ENCODE assay signal across 3 cellular contexts in the genomic region with DNA sequence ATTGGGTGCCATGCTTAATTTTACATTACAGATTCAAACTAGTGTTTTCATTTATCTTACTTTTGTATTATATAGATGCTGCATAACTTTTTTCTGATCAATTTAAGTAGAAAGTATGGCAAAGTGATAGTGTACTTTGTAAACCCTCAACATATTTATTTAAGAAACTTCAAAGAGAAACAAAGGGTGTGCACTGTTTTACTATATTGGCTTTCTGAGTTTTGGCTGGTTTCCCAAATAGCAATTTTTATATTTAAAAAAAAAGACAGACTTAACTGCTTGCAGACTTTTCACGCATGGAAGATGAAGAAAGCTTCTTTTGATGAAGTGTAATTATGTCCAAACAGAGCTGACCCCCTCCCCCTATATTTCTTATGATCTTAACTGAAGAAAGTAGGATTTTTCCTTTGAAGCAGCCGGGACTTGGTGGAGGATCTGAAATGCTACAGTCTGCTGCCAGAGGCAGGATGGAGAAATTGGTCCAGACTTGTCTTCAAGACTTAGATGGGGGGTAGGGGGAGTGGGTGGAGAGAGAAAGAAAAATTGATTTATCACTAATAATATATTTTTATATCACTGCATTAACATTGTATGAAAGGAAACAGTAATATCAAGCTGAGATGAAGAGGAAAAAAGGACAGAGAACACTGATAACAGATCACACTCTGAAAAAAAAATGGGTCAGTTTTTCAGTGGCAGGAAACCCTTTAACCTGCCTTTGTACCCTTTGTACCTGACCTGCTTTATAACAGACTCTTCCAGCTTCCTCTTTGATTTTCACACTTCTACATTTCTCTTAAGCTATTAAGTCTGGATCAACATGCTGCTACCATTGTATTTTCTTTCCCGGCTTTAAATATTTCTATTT.
TF ChIP-seq lines count a peak whose summit lies in the region.

No MANE protein-coding gene starts in this region.

TF ChIP-seq in HEK293, 187 proteins besides CTCF, POLR2A, EP300 and RAD21:
- TF ChIP-seq, protein P1, sequence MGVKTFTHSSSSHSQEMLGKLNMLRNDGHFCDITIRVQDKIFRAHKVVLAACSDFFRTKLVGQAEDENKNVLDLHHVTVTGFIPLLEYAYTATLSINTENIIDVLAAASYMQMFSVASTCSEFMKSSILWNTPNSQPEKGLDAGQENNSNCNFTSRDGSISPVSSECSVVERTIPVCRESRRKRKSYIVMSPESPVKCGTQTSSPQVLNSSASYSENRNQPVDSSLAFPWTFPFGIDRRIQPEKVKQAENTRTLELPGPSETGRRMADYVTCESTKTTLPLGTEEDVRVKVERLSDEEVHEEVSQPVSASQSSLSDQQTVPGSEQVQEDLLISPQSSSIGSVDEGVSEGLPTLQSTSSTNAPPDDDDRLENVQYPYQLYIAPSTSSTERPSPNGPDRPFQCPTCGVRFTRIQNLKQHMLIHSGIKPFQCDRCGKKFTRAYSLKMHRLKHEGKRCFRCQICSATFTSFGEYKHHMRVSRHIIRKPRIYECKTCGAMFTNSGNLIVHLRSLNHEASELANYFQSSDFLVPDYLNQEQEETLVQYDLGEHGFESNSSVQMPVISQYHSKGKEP (tag by site-specific recombination; IDR thresholded peaks at IDR 0.05): peak; percentile 87
- TF ChIP-seq, protein P2, sequence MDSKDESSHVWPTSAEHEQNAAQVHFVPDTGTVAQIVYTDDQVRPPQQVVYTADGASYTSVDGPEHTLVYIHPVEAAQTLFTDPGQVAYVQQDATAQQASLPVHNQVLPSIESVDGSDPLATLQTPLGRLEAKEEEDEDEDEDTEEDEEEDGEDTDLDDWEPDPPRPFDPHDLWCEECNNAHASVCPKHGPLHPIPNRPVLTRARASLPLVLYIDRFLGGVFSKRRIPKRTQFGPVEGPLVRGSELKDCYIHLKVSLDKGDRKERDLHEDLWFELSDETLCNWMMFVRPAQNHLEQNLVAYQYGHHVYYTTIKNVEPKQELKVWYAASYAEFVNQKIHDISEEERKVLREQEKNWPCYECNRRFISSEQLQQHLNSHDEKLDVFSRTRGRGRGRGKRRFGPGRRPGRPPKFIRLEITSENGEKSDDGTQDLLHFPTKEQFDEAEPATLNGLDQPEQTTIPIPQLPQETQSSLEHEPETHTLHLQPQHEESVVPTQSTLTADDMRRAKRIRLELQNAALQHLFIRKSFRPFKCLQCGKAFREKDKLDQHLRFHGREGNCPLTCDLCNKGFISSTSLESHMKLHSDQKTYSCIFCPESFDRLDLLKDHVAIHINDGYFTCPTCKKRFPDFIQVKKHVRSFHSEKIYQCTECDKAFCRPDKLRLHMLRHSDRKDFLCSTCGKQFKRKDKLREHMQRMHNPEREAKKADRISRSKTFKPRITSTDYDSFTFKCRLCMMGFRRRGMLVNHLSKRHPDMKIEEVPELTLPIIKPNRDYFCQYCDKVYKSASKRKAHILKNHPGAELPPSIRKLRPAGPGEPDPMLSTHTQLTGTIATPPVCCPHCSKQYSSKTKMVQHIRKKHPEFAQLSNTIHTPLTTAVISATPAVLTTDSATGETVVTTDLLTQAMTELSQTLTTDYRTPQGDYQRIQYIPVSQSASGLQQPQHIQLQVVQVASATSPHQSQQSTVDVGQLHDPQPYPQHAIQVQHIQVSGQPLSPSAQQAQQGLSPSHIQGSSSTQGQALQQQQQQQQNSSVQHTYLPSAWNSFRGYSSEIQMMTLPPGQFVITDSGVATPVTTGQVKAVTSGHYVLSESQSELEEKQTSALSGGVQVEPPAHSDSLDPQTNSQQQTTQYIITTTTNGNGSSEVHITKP (tag by site-specific recombination; IDR thresholded peaks at IDR 0.05): peak; percentile 58
- TF ChIP-seq, protein P3, sequence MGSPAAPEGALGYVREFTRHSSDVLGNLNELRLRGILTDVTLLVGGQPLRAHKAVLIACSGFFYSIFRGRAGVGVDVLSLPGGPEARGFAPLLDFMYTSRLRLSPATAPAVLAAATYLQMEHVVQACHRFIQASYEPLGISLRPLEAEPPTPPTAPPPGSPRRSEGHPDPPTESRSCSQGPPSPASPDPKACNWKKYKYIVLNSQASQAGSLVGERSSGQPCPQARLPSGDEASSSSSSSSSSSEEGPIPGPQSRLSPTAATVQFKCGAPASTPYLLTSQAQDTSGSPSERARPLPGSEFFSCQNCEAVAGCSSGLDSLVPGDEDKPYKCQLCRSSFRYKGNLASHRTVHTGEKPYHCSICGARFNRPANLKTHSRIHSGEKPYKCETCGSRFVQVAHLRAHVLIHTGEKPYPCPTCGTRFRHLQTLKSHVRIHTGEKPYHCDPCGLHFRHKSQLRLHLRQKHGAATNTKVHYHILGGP (tag by site-specific recombination; IDR thresholded peaks at IDR 0.05): no peak

TF ChIP-seq in HEK293T, 16 proteins besides CTCF, POLR2A, EP300 and RAD21 (continued from another document):
- TF ChIP-seq BHLHE40 (IDR thresholded peaks at IDR 0.05; ENCODE audit: borderline replicate concordance): no peak
- no peak for TF ChIP-seq TARDBP (IDR thresholded peaks at IDR 0.05)
- no peak for TF ChIP-seq SUZ12 (IDR thresholded peaks at IDR 0.05)
- TF ChIP-seq ELF4 (IDR thresholded peaks at IDR 0.05): no peak
- TF ChIP-seq, protein P4, sequence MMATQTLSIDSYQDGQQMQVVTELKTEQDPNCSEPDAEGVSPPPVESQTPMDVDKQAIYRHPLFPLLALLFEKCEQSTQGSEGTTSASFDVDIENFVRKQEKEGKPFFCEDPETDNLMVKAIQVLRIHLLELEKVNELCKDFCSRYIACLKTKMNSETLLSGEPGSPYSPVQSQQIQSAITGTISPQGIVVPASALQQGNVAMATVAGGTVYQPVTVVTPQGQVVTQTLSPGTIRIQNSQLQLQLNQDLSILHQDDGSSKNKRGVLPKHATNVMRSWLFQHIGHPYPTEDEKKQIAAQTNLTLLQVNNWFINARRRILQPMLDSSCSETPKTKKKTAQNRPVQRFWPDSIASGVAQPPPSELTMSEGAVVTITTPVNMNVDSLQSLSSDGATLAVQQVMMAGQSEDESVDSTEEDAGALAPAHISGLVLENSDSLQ (IDR thresholded peaks at IDR 0.05): no peak
- no peak for TF ChIP-seq L3MBTL2 (conservative IDR thresholded peaks at IDR 0.05)
- TF ChIP-seq HDGF (IDR thresholded peaks at IDR 0.05; ENCODE audit: borderline replicate concordance): no peak
- no peak for TF ChIP-seq FOXM1 (IDR thresholded peaks at IDR 0.05; ENCODE audit: borderline replicate concordance)
- no peak for TF ChIP-seq NFRKB (IDR thresholded peaks at IDR 0.05)
- TF ChIP-seq CTBP1 (IDR thresholded peaks at IDR 0.05; ENCODE audit: borderline replicate concordance): no peak
- no peak for TF ChIP-seq ZNF384 (IDR thresholded peaks at IDR 0.05)
- no peak for TF ChIP-seq LEF1 (IDR thresholded peaks at IDR 0.05; ENCODE audit: borderline replicate concordance)
- TF ChIP-seq FOXK2 (IDR thresholded peaks at IDR 0.05): no peak

TF ChIP-seq in GM23338, 12 proteins besides CTCF, POLR2A, EP300 and RAD21:
- TF ChIP-seq, protein P5, sequence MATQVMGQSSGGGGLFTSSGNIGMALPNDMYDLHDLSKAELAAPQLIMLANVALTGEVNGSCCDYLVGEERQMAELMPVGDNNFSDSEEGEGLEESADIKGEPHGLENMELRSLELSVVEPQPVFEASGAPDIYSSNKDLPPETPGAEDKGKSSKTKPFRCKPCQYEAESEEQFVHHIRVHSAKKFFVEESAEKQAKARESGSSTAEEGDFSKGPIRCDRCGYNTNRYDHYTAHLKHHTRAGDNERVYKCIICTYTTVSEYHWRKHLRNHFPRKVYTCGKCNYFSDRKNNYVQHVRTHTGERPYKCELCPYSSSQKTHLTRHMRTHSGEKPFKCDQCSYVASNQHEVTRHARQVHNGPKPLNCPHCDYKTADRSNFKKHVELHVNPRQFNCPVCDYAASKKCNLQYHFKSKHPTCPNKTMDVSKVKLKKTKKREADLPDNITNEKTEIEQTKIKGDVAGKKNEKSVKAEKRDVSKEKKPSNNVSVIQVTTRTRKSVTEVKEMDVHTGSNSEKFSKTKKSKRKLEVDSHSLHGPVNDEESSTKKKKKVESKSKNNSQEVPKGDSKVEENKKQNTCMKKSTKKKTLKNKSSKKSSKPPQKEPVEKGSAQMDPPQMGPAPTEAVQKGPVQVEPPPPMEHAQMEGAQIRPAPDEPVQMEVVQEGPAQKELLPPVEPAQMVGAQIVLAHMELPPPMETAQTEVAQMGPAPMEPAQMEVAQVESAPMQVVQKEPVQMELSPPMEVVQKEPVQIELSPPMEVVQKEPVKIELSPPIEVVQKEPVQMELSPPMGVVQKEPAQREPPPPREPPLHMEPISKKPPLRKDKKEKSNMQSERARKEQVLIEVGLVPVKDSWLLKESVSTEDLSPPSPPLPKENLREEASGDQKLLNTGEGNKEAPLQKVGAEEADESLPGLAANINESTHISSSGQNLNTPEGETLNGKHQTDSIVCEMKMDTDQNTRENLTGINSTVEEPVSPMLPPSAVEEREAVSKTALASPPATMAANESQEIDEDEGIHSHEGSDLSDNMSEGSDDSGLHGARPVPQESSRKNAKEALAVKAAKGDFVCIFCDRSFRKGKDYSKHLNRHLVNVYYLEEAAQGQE (IDR thresholded peaks at IDR 0.05; ENCODE audit: unreplicated experiment): no peak
- TF ChIP-seq STAT1 (IDR thresholded peaks at IDR 0.05; ENCODE audit: unreplicated experiment): no peak
- TF ChIP-seq EZH2phosphoT487 (IDR thresholded peaks at IDR 0.05; ENCODE audit: unreplicated experiment): no peak
- TF ChIP-seq, protein P6, sequence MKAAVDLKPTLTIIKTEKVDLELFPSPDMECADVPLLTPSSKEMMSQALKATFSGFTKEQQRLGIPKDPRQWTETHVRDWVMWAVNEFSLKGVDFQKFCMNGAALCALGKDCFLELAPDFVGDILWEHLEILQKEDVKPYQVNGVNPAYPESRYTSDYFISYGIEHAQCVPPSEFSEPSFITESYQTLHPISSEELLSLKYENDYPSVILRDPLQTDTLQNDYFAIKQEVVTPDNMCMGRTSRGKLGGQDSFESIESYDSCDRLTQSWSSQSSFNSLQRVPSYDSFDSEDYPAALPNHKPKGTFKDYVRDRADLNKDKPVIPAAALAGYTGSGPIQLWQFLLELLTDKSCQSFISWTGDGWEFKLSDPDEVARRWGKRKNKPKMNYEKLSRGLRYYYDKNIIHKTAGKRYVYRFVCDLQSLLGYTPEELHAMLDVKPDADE (IDR thresholded peaks at IDR 0.05): no peak
- TF ChIP-seq EZH2 (IDR thresholded peaks at IDR 0.05; ENCODE audit: low read depth, unreplicated experiment): no peak
- no peak for TF ChIP-seq ZNF331 (CRISPR knock-in tag; IDR thresholded peaks at IDR 0.05; ENCODE audit: low read depth)
- TF ChIP-seq POLR2AphosphoS5 (IDR thresholded peaks at IDR 0.05; ENCODE audit: low read depth): no peak
- no peak for TF ChIP-seq JUNB (IDR thresholded peaks at IDR 0.05; ENCODE audit: unreplicated experiment)
- no peak for TF ChIP-seq ZNF114 (CRISPR knock-in tag; IDR thresholded peaks at IDR 0.05)
- TF ChIP-seq, protein P7, sequence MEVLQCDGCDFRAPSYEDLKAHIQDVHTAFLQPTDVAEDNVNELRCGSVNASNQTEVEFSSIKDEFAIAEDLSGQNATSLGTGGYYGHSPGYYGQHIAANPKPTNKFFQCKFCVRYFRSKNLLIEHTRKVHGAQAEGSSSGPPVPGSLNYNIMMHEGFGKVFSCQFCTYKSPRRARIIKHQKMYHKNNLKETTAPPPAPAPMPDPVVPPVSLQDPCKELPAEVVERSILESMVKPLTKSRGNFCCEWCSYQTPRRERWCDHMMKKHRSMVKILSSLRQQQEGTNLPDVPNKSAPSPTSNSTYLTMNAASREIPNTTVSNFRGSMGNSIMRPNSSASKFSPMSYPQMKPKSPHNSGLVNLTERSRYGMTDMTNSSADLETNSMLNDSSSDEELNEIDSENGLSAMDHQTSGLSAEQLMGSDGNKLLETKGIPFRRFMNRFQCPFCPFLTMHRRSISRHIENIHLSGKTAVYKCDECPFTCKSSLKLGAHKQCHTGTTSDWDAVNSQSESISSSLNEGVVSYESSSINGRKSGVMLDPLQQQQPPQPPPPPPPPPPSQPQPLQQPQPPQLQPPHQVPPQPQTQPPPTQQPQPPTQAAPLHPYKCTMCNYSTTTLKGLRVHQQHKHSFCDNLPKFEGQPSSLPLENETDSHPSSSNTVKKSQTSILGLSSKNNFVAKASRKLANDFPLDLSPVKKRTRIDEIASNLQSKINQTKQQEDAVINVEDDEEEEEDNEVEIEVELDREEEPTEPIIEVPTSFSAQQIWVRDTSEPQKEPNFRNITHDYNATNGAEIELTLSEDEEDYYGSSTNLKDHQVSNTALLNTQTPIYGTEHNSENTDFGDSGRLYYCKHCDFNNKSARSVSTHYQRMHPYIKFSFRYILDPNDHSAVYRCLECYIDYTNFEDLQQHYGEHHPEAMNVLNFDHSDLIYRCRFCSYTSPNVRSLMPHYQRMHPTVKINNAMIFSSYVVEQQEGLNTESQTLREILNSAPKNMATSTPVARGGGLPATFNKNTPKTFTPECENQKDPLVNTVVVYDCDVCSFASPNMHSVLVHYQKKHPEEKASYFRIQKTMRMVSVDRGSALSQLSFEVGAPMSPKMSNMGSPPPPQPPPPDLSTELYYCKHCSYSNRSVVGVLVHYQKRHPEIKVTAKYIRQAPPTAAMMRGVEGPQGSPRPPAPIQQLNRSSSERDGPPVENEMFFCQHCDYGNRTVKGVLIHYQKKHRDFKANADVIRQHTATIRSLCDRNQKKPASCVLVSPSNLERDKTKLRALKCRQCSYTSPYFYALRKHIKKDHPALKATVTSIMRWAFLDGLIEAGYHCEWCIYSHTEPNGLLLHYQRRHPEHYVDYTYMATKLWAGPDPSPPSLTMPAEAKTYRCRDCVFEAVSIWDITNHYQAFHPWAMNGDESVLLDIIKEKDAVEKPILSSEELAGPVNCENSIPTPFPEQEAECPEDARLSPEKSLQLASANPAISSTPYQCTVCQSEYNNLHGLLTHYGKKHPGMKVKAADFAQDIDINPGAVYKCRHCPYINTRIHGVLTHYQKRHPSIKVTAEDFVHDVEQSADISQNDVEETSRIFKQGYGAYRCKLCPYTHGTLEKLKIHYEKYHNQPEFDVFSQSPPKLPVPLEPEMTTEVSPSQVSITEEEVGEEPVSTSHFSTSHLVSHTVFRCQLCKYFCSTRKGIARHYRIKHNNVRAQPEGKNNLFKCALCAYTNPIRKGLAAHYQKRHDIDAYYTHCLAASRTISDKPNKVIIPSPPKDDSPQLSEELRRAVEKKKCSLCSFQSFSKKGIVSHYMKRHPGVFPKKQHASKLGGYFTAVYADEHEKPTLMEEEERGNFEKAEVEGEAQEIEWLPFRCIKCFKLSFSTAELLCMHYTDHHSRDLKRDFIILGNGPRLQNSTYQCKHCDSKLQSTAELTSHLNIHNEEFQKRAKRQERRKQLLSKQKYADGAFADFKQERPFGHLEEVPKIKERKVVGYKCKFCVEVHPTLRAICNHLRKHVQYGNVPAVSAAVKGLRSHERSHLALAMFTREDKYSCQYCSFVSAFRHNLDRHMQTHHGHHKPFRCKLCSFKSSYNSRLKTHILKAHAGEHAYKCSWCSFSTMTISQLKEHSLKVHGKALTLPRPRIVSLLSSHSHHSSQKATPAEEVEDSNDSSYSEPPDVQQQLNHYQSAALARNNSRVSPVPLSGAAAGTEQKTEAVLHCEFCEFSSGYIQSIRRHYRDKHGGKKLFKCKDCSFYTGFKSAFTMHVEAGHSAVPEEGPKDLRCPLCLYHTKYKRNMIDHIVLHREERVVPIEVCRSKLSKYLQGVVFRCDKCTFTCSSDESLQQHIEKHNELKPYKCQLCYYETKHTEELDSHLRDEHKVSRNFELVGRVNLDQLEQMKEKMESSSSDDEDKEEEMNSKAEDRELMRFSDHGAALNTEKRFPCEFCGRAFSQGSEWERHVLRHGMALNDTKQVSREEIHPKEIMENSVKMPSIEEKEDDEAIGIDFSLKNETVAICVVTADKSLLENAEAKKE (CRISPR knock-in tag; IDR thresholded peaks at IDR 0.05): no peak
- TF ChIP-seq NANOG (IDR thresholded peaks at IDR 0.05; ENCODE audit: borderline replicate concordance): no peak
- TF ChIP-seq CREB1 (CRISPR knock-in tag; IDR thresholded peaks at IDR 0.05; ENCODE audit: low read depth): no peak
